In the genomic region with DNA sequence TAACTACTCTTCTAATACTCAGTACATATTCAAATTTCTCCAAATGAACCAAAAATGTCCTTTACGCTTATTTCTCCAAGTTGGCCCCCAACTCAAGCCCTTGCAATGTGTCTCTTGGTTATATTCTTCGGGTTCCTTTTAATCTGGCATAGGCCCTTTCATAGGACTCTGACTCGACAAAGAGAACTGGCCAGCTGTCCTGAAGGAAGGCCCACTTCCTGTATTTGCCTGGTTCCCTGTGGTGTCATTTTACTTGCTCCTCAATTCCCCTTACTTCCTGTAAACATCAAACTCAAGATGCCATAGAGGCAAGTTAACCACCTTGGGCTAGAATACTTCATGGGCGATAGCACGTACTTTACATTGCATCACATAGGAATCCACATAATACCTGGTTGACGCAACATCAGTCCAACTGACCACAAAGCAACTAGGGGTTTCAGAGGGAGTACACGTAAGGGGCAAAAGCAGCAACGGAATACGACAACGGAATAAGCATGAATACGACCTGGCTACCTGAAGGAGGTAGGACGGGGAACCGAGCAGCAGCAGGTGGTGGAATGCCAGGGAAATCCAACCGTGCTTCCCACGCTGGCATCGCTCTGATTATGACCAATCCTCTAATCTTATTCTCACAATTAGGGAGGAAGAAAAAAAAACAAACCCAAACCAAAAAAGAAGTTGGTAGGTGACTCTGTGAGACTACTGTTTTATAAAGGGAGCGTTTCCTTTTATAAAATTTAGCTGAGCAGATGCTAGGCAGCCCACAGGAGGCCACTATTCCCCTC, we compare ENCODE assay signal across 7 cellular contexts. TPM values are rescaled to one million over a fixed set of nuclear protein-coding genes. Genes with fewer than 3 reads are reported as not detected.
DNase-seq lines count a peak whose midpoint lies in the region; TF ChIP-seq lines count a peak whose summit lies in the region.

No MANE protein-coding gene starts in this region.

- H3K36me3 Mint-ChIP-seq in progenitor cell of endocrine pancreas (ENCODE audit: insufficient read depth) = no peaks in the 10 kb centered on the region

- H3K4me3 ChIP-seq in KMS-11 (IDR thresholded peaks at IDR 0.05; ENCODE audit: insufficient read depth, low read depth, low read length) (no peak overlapping the region), WI38 (ENCODE audit: low read depth, low read length) (peak overlapping the region; percentile 33), fibroblast of the aortic adventitia (ENCODE audit: low read depth, low read length) (peak overlapping the region; percentile 59)

- peaks cover 31% of the 10 kb centered on the region for H3K4me1 ChIP-seq in KMS-11 (ENCODE audit: low read depth, poor library complexity, severe bottlenecking)

- no peaks in the 10 kb centered on the region; the same call in 1 of the 2 replicates for H4K20me1 ChIP-seq in KMS-11 (ENCODE audit: insufficient read depth)

- H3K9me3 Mint-ChIP-seq in progenitor cell of endocrine pancreas (ENCODE audit: low read depth) = no peaks in the 10 kb centered on the region

- H3K9ac ChIP-seq in KMS-11 = peak overlapping the region; percentile 96; the same call in 1 of the 2 replicates

- H3K27me3 Mint-ChIP-seq in progenitor cell of endocrine pancreas = no peaks in the 10 kb centered on the region

- H3K36me3 ChIP-seq in KMS-11 (ENCODE audit: insufficient read depth) = no peaks in the 10 kb centered on the region

- DNase-seq in EL (peak; percentile 22), fibroblast of the aortic adventitia (ENCODE audit: low read depth) (peak; percentile 3), progenitor cell of endocrine pancreas (ENCODE audit: low spot score, unreplicated experiment) (no peak), activated gamma-delta T cell treated with Interleukin-2 at 50 U/mL for 16 hours (no peak), NK-92 (lab: John Stamatoyannopoulos, UW; ENCODE audit: unreplicated experiment) (no peak)

- no peaks in the 10 kb centered on the region for H3K27me3 ChIP-seq in KMS-11 (ENCODE audit: insufficient read depth, low read depth)

- peak overlapping the region; percentile 93 for H2AFZ ChIP-seq in KMS-11 (ENCODE audit: low read depth)

- H3K79me2 ChIP-seq in KMS-11 (ENCODE audit: insufficient read depth, low read depth) = peaks cover 39% of the 10 kb centered on the region

- H3K4me3 Mint-ChIP-seq in progenitor cell of endocrine pancreas (ENCODE audit: low read depth) = peak overlapping the region; percentile 86

- peak overlapping the region; percentile 74 for H3K4me2 ChIP-seq in KMS-11

- peaks cover 29% of the 10 kb centered on the region for H3K4me1 Mint-ChIP-seq in progenitor cell of endocrine pancreas (ENCODE audit: low read depth)

- peak overlapping the region; percentile 94 for H3K27ac Mint-ChIP-seq in progenitor cell of endocrine pancreas

- TF ChIP-seq CTCF in KMS-11 (conservative IDR thresholded peaks at IDR 0.05; ENCODE audit: low read depth, low read length) (no peak), WI38 (IDR thresholded peaks at IDR 0.05; ENCODE audit: low read depth, low read length) (no peak), fibroblast of the aortic adventitia (IDR thresholded peaks at IDR 0.05; ENCODE audit: insufficient read depth, low read length) (no peak), progenitor cell of endocrine pancreas (IDR thresholded peaks at IDR 0.05; ENCODE audit: unreplicated experiment) (no peak)

- H3K27ac ChIP-seq in KMS-11 = peak overlapping the region; percentile 66

RNA-seq across cellular contexts. Expression of a gene that starts 0.8 kb away (rescaled TPM):
- 27.9 and 67.7 TPM in 2 replicates for total RNA-seq in fibroblast of the aortic adventitia (ENCODE audit: low replicate concordance)
- total RNA-seq in progenitor cell of endocrine pancreas = 64.3 and 66.9 TPM in 2 replicates

Comparison
In these comparisons a context has a peak if more than half of its experiments do, and no peak if none do; other contexts are left out.
1. DNase-seq: peak in EL (single experiment) and fibroblast of the aortic adventitia (single experiment); none in progenitor cell of endocrine pancreas (single experiment), activated gamma-delta T cell treated with Interleukin-2 at 50 U/mL for 16 hours (single experiment) and NK-92 (single experiment).